Comparison of ENCODE assay signal across 12 cellular contexts in genomic region chr22:42906605-42907338, GRCh38. TPM values are rescaled to one million over a fixed set of nuclear protein-coding genes. Genes with fewer than 3 reads are reported as not detected.
DNase-seq lines count a peak whose midpoint lies in the region; ATAC-seq and TF ChIP-seq lines count a peak whose summit lies in the region.
"Had no signal": no experiment of that assay in that cellular context is flagged by ENCODE, and none has a peak within 500 bp of the region (broad histone marks: within the 10 kb centered on the region; RNA-seq: fewer than 3 reads in every experiment).

No MANE protein-coding gene starts in this region.

- ATAC-seq in upper lobe of right lung (peak; percentile 29), HG02884 (IDR thresholded peaks at IDR 0.05; ENCODE audit: unreplicated experiment) (no peak), HG02852 (IDR thresholded peaks at IDR 0.05; ENCODE audit: unreplicated experiment) (no peak)
- ATAC-seq in naive thymus-derived CD8-positive, alpha-beta T cell: no peak
- ATAC-seq: activated CD8-positive, alpha-beta T cell treated with anti-CD3 and anti-CD28 coated beads for 36 hours had no signal

- TF ChIP-seq CTCF in esophagus squamous epithelium (IDR thresholded peaks at IDR 0.05): no peak
- no peak for TF ChIP-seq CTCF in upper lobe of right lung (IDR thresholded peaks at IDR 0.05)

- no peaks in the 10 kb centered on the region for H3K27me3 Mint-ChIP-seq in naive thymus-derived CD8-positive, alpha-beta T cell
- H3K27me3 Mint-ChIP-seq: activated CD8-positive, alpha-beta T cell treated with anti-CD3 and anti-CD28 coated beads for 36 hours had no signal

- no peak overlapping the region for H3K9ac ChIP-seq in mucosa of rectum (ENCODE audit: low read depth in 1 of 2, low read length in 2 of 2)

- POLR2A ChIA-PET in naive thymus-derived CD8-positive, alpha-beta T cell (lab: Charles Lee): no interaction called here

- TF ChIP-seq POLR2A in esophagus squamous epithelium (IDR thresholded peaks at IDR 0.05): no peak

- no peaks in the 10 kb centered on the region for H3K9me3 ChIP-seq in esophagus squamous epithelium
- no peaks in the 10 kb centered on the region for H3K9me3 ChIP-seq in mucosa of rectum (ENCODE audit: control insufficient read depth in 2 of 2, low read length in 2 of 2)
- no peaks in the 10 kb centered on the region for H3K9me3 ChIP-seq in upper lobe of right lung

- no peak overlapping the region for H3K4me3 Mint-ChIP-seq in naive thymus-derived CD8-positive, alpha-beta T cell
- H3K4me3 Mint-ChIP-seq: activated CD8-positive, alpha-beta T cell treated with anti-CD3 and anti-CD28 coated beads for 36 hours; mesothelial cell of epicardium had no signal

- H3K4me3 ChIP-seq in esophagus squamous epithelium (no peak overlapping the region), mucosa of rectum (ENCODE audit: low read length in 2 of 2) (no peak overlapping the region), upper lobe of right lung (no peak overlapping the region)
- H3K4me3 ChIP-seq: SK-N-MC had no signal

- H3K27me3 ChIP-seq in esophagus squamous epithelium (no peaks in the 10 kb centered on the region), mucosa of rectum (ENCODE audit: control insufficient read depth in 2 of 2, insufficient read depth in 2 of 2, low read length in 2 of 2) (no peaks in the 10 kb centered on the region), upper lobe of right lung (no peaks in the 10 kb centered on the region)

- H3K36me3 ChIP-seq in esophagus squamous epithelium: peaks cover 0 to 50% (median 4%) of the 10 kb centered on the region in 3 donors
- H3K36me3 ChIP-seq in mucosa of rectum (ENCODE audit: control insufficient read depth in 2 of 2, insufficient read depth in 2 of 2, low read length in 2 of 2): peaks cover 25 to 30% of the 10 kb centered on the region in 2 donors
- H3K36me3 ChIP-seq in upper lobe of right lung: peaks cover 8% of the 10 kb centered on the region

- H3K4me1 ChIP-seq in esophagus squamous epithelium: peaks cover 24 to 78% (median 38%) of the 10 kb centered on the region in 3 donors
- peaks cover 10 to 16% of the 10 kb centered on the region in 2 donors for H3K4me1 ChIP-seq in mucosa of rectum (ENCODE audit: control insufficient read depth in 2 of 2, insufficient read depth in 2 of 2, low read length in 2 of 2)
- H3K4me1 ChIP-seq in upper lobe of right lung: peaks cover 42% of the 10 kb centered on the region

- H3K9me3 Mint-ChIP-seq in naive thymus-derived CD8-positive, alpha-beta T cell: no peaks in the 10 kb centered on the region
- H3K9me3 Mint-ChIP-seq: activated CD8-positive, alpha-beta T cell treated with anti-CD3 and anti-CD28 coated beads for 36 hours; mesothelial cell of epicardium had no signal

- H3K27ac ChIP-seq in esophagus squamous epithelium: peak overlapping the region in 3 of 4 donors; percentile 71 to 83 (median 78)
- peak overlapping the region; percentile 13 to 15 for H3K27ac ChIP-seq in mucosa of rectum (ENCODE audit: low read depth in 2 of 2, low read length in 2 of 2)
- peak overlapping the region; percentile 56 for H3K27ac ChIP-seq in upper lobe of right lung
- H3K27ac ChIP-seq: SK-N-MC had no signal

- peak; percentile 68 for DNase-seq in DMS 273 (lab: John Stamatoyannopoulos, UW; ENCODE audit: unreplicated experiment)
- DNase-seq in DMS 273 treated with DMSO at 0.1 percent for 48 hours (lab: John Stamatoyannopoulos, UW): no peak
- DNase-seq in esophagus squamous epithelium (lab: John Stamatoyannopoulos, UW): no peak
- no peak for DNase-seq in upper lobe of right lung
- DNase-seq in naive thymus-derived CD8-positive, alpha-beta T cell: no peak
- DNase-seq: 8988T; activated CD8-positive, alpha-beta T cell treated with anti-CD3 and anti-CD28 coated beads for 36 hours had no signal

- peaks cover 4 to 9% (median 7%) of the 10 kb centered on the region in 4 donors for H3K4me1 Mint-ChIP-seq in naive thymus-derived CD8-positive, alpha-beta T cell
- H3K4me1 Mint-ChIP-seq: mesothelial cell of epicardium had no signal

- H3K27ac Mint-ChIP-seq in naive thymus-derived CD8-positive, alpha-beta T cell: no peak overlapping the region
- H3K27ac Mint-ChIP-seq: activated CD8-positive, alpha-beta T cell treated with anti-CD3 and anti-CD28 coated beads for 36 hours; mesothelial cell of epicardium had no signal

- intact Hi-C loops in esophagus squamous epithelium (cut with DNase I): no loop called here
- intact Hi-C loops in upper lobe of right lung (cut with DNase I): no loop called here

- peaks cover 0 to 52% (median 5%) of the 10 kb centered on the region in 3 donors for H3K36me3 Mint-ChIP-seq in naive thymus-derived CD8-positive, alpha-beta T cell

- whole genome bisulfite sequencing in esophagus squamous epithelium, 2 donors: 40 to 53% methylated on average over 5 to 6 of the region's 6 CpGs

RNA-seq across cellular contexts. Expression of gene ARFGAP3, which starts 49.7 kb away (rescaled TPM):
- 10 to 100 TPM; 27.3 to 35.1 (median 30.5) TPM for total RNA-seq in esophagus squamous epithelium
- total RNA-seq in upper lobe of right lung: 53.7 TPM
- 10 to 100 TPM; 32.9 to 34.1 TPM for total RNA-seq in naive thymus-derived CD8-positive, alpha-beta T cell
- polyA plus RNA-seq in naive thymus-derived CD8-positive, alpha-beta T cell: 10 to 100 TPM; 22.3 to 44.7 (median 25.1) TPM

Comparison
In these comparisons a context has a peak if more than half of its experiments do, and no peak if none do; other contexts are left out.
1. H3K27ac ChIP-seq: peak in every context shown above with its lines; median percentile 78 in esophagus squamous epithelium; 56 in upper lobe of right lung; 14 in mucosa of rectum.